ENCODE assay signal across 1 cellular context in the genomic region with DNA sequence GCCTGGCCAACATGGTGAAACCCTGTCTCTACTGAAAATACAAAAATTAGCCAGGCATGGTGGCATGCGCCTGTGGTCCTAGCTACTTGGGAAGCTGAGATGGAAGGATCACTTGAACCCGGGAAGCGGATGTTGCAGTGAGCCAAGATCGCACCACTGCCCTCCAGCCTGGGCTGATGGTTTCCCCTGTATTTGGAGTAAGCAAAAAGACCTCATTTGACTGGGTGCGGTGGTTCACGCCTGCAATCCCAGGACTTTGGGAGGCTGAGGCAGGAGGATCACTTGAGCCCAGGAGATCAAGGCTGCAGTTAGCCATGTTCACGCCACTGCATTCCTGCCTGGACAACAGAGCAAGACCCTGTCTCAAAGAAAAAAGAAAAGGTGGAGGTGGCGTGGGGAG. TPM values are rescaled to one million over a fixed set of nuclear protein-coding genes. Genes with fewer than 3 reads are reported as not detected.
"Had no signal": no experiment of that assay in that cellular context is flagged by ENCODE, and none has a peak within 500 bp of the region (broad histone marks: within the 10 kb centered on the region; RNA-seq: fewer than 3 reads in every experiment).

No MANE protein-coding gene starts in this region.

RNA-seq across cellular contexts. Expression of a gene that starts 12.3 kb away (rescaled TPM):
- total RNA-seq: OCI-LY7 had no signal
